Comparison of ENCODE assay signal across 23 cellular contexts in genomic region chr12:13075786-13076570, GRCh38. TPM values are rescaled to one million over a fixed set of nuclear protein-coding genes. Genes with fewer than 3 reads are reported as not detected.
"Had no signal": no experiment of that assay in that cellular context is flagged by ENCODE, and none has a peak within 500 bp of the region (broad histone marks: within the 10 kb centered on the region; RNA-seq: fewer than 3 reads in every experiment).

No MANE protein-coding gene starts in this region.

- DNase-seq: activated CD4-positive, alpha-beta T cell treated with anti-CD3 and anti-CD28 coated beads for 4 hours; activated CD8-positive, alpha-beta memory T cell treated with anti-CD3 and anti-CD28 coated beads, Interleukin-2, amount 50 U/mL, for 48 hours; activated CD8-positive, alpha-beta T cell treated with anti-CD3 and anti-CD28 coated beads for 36 hours; activated naive CD4-positive, alpha-beta T cell treated with anti-CD3 and anti-CD28 coated beads, Interleukin-2, amount 50 U/mL, for 16 hours; activated naive CD8-positive, alpha-beta T cell treated with anti-CD3 and anti-CD28 coated beads, Interleukin-2, amount 10 ng/mL, durations not matched to agents 7 days and 5 days; activated T-cell treated with anti-CD3 and anti-CD28 coated beads, Interleukin-2, amount 50 U/mL, for 1 hour; adrenal gland; MG63; MV-4-11; NCI-H1092 treated with DMSO at 0.1 percent for 48 hours; NCI-H1436; NCI-H1694 treated with DMSO at 0.1 percent for 48 hours; NCI-H2029 treated with DMSO at 0.1 percent for 48 hours; NCI-H524; Peyer's patch; Right ventricle myocardium superior; SJCRH30; SK-N-SH; T-helper 1 cell had no signal

- H3K27ac Mint-ChIP-seq: activated CD8-positive, alpha-beta T cell treated with anti-CD3 and anti-CD28 coated beads for 36 hours; activated naive CD8-positive, alpha-beta T cell treated with anti-CD3 and anti-CD28 coated beads, Interleukin-2, amount 10 ng/mL, durations not matched to agents 7 days and 5 days had no signal

- H3K4me3 ChIP-seq: adrenal gland, breast epithelium, MG63, Peyer's patch, SJCRH30 had no signal

- H3K4me1 Mint-ChIP-seq: activated naive CD8-positive, alpha-beta T cell treated with anti-CD3 and anti-CD28 coated beads, Interleukin-2, amount 10 ng/mL, durations not matched to agents 7 days and 5 days had no signal

- H3K9me3 Mint-ChIP-seq: activated CD8-positive, alpha-beta T cell treated with anti-CD3 and anti-CD28 coated beads for 36 hours; activated naive CD8-positive, alpha-beta T cell treated with anti-CD3 and anti-CD28 coated beads, Interleukin-2, amount 10 ng/mL, durations not matched to agents 7 days and 5 days had no signal

- H3K4me2 ChIP-seq: SK-N-SH had no signal

- H3K27me3 ChIP-seq: adrenal gland, breast epithelium, MG63, Peyer's patch, SJCRH30 had no signal

- H3K4me3 Mint-ChIP-seq: activated CD8-positive, alpha-beta T cell treated with anti-CD3 and anti-CD28 coated beads for 36 hours; activated naive CD8-positive, alpha-beta T cell treated with anti-CD3 and anti-CD28 coated beads, Interleukin-2, amount 10 ng/mL, durations not matched to agents 7 days and 5 days had no signal

- H3K36me3 ChIP-seq: adrenal gland, breast epithelium, MG63 had no signal

- H3K9ac ChIP-seq: SK-N-SH had no signal

- H3K4me1 ChIP-seq: adrenal gland, breast epithelium, Peyer's patch, SJCRH30 had no signal

- H3K27ac ChIP-seq: adrenal gland, breast epithelium, Peyer's patch, RWPE1, SJCRH30, VCaP had no signal

- H3K27me3 Mint-ChIP-seq: activated CD8-positive, alpha-beta T cell treated with anti-CD3 and anti-CD28 coated beads for 36 hours; activated naive CD8-positive, alpha-beta T cell treated with anti-CD3 and anti-CD28 coated beads, Interleukin-2, amount 10 ng/mL, durations not matched to agents 7 days and 5 days had no signal

- H3K9me3 ChIP-seq: adrenal gland, breast epithelium, MG63, Peyer's patch, SJCRH30, SK-N-SH had no signal

RNA-seq across cellular contexts. Expression of gene GSG1, which starts 27.5 kb away (rescaled TPM):
- total RNA-seq: activated CD8-positive, alpha-beta T cell treated with anti-CD3 and anti-CD28 coated beads for 36 hours; activated naive CD8-positive, alpha-beta T cell treated with anti-CD3 and anti-CD28 coated beads, Interleukin-2, amount 10 ng/mL, durations not matched to agents 7 days and 5 days; adrenal gland; breast epithelium; Right ventricle myocardium superior; T-helper 2 cell treated with Interferon-gamma antibody and Interleukin-4, amounts not matched to agents 100 ng/mL and 5 ng/mL, for 36 hours had no signal
- polyA plus RNA-seq: adrenal gland had no signal
